ENCODE assay signal across 26 cellular contexts in the genomic region with DNA sequence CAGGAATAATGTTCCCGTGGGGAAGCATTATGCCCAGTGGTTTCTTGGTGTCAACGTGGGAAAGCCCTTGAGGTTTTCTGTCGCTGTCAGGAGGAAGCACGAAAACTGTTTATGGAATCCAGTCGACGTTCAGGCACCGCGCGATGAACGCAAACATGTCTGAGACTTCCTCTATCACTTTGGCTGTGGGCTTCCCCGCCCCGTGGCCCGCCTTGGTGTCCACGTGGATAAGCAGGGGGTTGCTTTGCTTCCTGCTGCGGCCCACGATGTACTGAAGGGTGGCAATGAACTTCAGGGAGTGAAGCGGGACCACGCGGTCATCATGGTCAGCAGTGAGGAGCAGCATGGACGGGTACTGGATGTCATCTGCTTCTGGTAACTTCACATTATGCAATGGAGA.
DNase-seq lines count a peak whose midpoint lies in the region; ATAC-seq, FAIRE-seq and TF ChIP-seq lines count a peak whose summit lies in the region.
"Had no signal": no experiment of that assay in that cellular context is flagged by ENCODE, and none has a peak within 500 bp of the region (broad histone marks: within the 10 kb centered on the region; RNA-seq: fewer than 3 reads in every experiment).

No MANE protein-coding gene starts in this region.

- no peak overlapping the region for H3K4me3 Mint-ChIP-seq in Caco-2 (ENCODE audit: unreplicated experiment)
- H3K4me3 Mint-ChIP-seq: CD14-positive monocyte; CD4-positive, alpha-beta T cell; CD8-positive, alpha-beta memory T cell had no signal

- peaks cover 9% of the 10 kb centered on the region for H3K4me1 ChIP-seq in Caco-2
- H3K4me1 ChIP-seq in esophagus muscularis mucosa = peaks cover 0 to 3% (median 0%) of the 10 kb centered on the region in 4 donors
- H3K4me1 ChIP-seq in psoas muscle = peaks cover 48% of the 10 kb centered on the region
- H3K4me1 ChIP-seq: A549; BLaER1 treated with 17β-estradiol and CSF1 and Interleukin-3, amounts not matched to agents 10 nM and 100 nM had no signal

- no peaks in the 10 kb centered on the region for H3K9me3 Mint-ChIP-seq in Caco-2 (ENCODE audit: unreplicated experiment)
- H3K9me3 Mint-ChIP-seq: CD4-positive, alpha-beta T cell; CD8-positive, alpha-beta memory T cell had no signal

- no peak overlapping the region for H3K27ac Mint-ChIP-seq in Caco-2 (ENCODE audit: unreplicated experiment)
- H3K27ac Mint-ChIP-seq: CD14-positive monocyte; CD4-positive, alpha-beta T cell had no signal

- TSS peak; percentile 47 for BruUV-seq in Caco-2 (replicated peaks; lab: Mats Ljungman, UMichigan)

- no peak overlapping the region for H3K27ac ChIP-seq in esophagus muscularis mucosa (replicated peaks in 1 of 4)
- H3K27ac ChIP-seq in psoas muscle = peak overlapping the region; percentile 90
- H3K27ac ChIP-seq: A549; BLaER1 treated with 17β-estradiol and CSF1 and Interleukin-3, amounts not matched to agents 10 nM and 100 nM; GM23248 had no signal

- H3K36me3 Mint-ChIP-seq in Caco-2 (ENCODE audit: insufficient read depth, unreplicated experiment) = peaks cover 51% of the 10 kb centered on the region

- POLR2A ChIA-PET in Caco-2 (lab: Charles Lee) = no interaction called here

- intact Hi-C loops in Caco-2 (cut with micrococcal nuclease; ENCODE audit: unreplicated experiment) (no loop called here), esophagus muscularis mucosa (cut with DNase I) (no loop called here), psoas muscle (cut with DNase I) (loop anchor here (2.0 to 10.0 kb wide), 3 partner anchors 49 to 183 kb away; a partner anchor contains a TSS)

- H3K4me3 ChIP-seq in Caco-2 (ENCODE audit: low read depth, low read length) (no peak overlapping the region), esophagus muscularis mucosa (no peak overlapping the region), psoas muscle (peak overlapping the region; percentile 68)
- H3K4me3 ChIP-seq: A549; BLaER1 treated with 17β-estradiol and CSF1 and Interleukin-3, amounts not matched to agents 10 nM and 100 nM; GM23248 had no signal

- WGBS in esophagus muscularis mucosa = 92% methylated on average over 13 of the region's 20 CpGs
- 89 to 93% (median 90%) methylated on average over 20 of the region's 20 CpGs for WGBS in psoas muscle, 3 donors

- no peaks in the 10 kb centered on the region for H3K27me3 Mint-ChIP-seq in Caco-2 (ENCODE audit: insufficient read depth, unreplicated experiment)
- H3K27me3 Mint-ChIP-seq: CD4-positive, alpha-beta T cell; CD8-positive, alpha-beta memory T cell had no signal

- H3K36me3 ChIP-seq in Caco-2 (ENCODE audit: control insufficient read depth, insufficient read depth, low read length) (peaks cover 2% of the 10 kb centered on the region; the same call in 1 of the 2 replicates), esophagus muscularis mucosa (peaks cover 37 to 82% (median 57%) of the 10 kb centered on the region in 4 donors), psoas muscle (ENCODE audit: insufficient read depth in 1 of 2, low read depth in 1 of 2) (peaks cover 10 to 44% of the 10 kb centered on the region in 2 donors)

- H3K4me1 Mint-ChIP-seq in Caco-2 (ENCODE audit: low read depth, unreplicated experiment) = peaks cover 12% of the 10 kb centered on the region
- H3K4me1 Mint-ChIP-seq: CD14-positive monocyte had no signal

- no peak for TF ChIP-seq CTCF in Caco-2 (IDR thresholded peaks at IDR 0.05; ENCODE audit: insufficient read depth in 1 of 2, low read depth in 1 of 2, low read length in 1 of 2, severe bottlenecking in 1 of 2, unreplicated experiment in 1 of 2)
- TF ChIP-seq CTCF in esophagus muscularis mucosa (IDR thresholded peaks at IDR 0.05) = no peak
- TF ChIP-seq CTCF in psoas muscle (IDR thresholded peaks at IDR 0.05) = no peak

- DNase-seq in Caco-2 (no peak), HTR-8/SVneo (ENCODE audit: insufficient read length, low spot score) (no peak), esophagus muscularis mucosa (ENCODE audit: extremely low spot score) (peak; percentile 68), psoas muscle (peak in 1 of 2 donors; percentile 19), foreskin melanocyte (no peak), NCI-H1105 (lab: John Stamatoyannopoulos, UW) (no peak)
- DNase-seq in activated T-cell treated with anti-CD3 and anti-CD28 coated beads, Interleukin-2, amount 50 U/mL, for 1 hour = no peak
- DNase-seq: 8988T; ACHN; AML-193; BE2C; CD4-positive, alpha-beta T cell; CD8-positive, alpha-beta memory T cell; DMS153; DND-41; GM23248; H7; HCEC 1CT had no signal

- no peaks in the 10 kb centered on the region for H3K27me3 ChIP-seq in Caco-2 (replicated peaks; ENCODE audit: control insufficient read depth, insufficient read depth, low read length)
- no peaks in the 10 kb centered on the region for H3K27me3 ChIP-seq in esophagus muscularis mucosa
- H3K27me3 ChIP-seq in psoas muscle (ENCODE audit: insufficient read depth in 3 of 3, low read length in 2 of 3) = no peaks in the 10 kb centered on the region
- H3K27me3 ChIP-seq: BE2C; BLaER1 treated with 17β-estradiol and CSF1 and Interleukin-3, amounts not matched to agents 10 nM and 100 nM had no signal

- peak; percentile 33 for FAIRE-seq in HTR-8/SVneo (lab: Jason Lieb, UNC)
- FAIRE-seq: A549, G401.6, GM12892, GM19239, H1 had no signal

- no peak for ATAC-seq in psoas muscle
- no peak for ATAC-seq in GM18868 (IDR thresholded peaks at IDR 0.05; ENCODE audit: unreplicated experiment)
- ATAC-seq: A549 had no signal

- TF ChIP-seq EP300 in esophagus muscularis mucosa (IDR thresholded peaks at IDR 0.05) = no peak

- CTCF ChIA-PET in Caco-2 (lab: Charles Lee) = no interaction called here

- H3K9me3 ChIP-seq in Caco-2 (no peaks in the 10 kb centered on the region), esophagus muscularis mucosa (no peaks in the 10 kb centered on the region), psoas muscle (no peaks in the 10 kb centered on the region)
- H3K9me3 ChIP-seq: A549, BE2C had no signal

- TF ChIP-seq POLR2A in esophagus muscularis mucosa (IDR thresholded peaks at IDR 0.05; ENCODE audit: low read depth) = no peak

Comparison
In these comparisons a context has a peak if more than half of its experiments do, and no peak if none do; other contexts are left out.
1. intact Hi-C loops: an anchor here in psoas muscle (2.0 to 10.0 kb wide); none called in Caco-2 and esophagus muscularis mucosa.